16 cellular contexts compared by ENCODE assay signal in genomic region chr15:66936864-66937245, GRCh38.
DNase-seq lines count a peak whose midpoint lies in the region; ATAC-seq, FAIRE-seq and TF ChIP-seq lines count a peak whose summit lies in the region.
"Had no signal": no experiment of that assay in that cellular context is flagged by ENCODE, and none has a peak within 500 bp of the region (broad histone marks: within the 10 kb centered on the region; RNA-seq: fewer than 3 reads in every experiment).

No MANE protein-coding gene starts in this region.

- H3K36me3 ChIP-seq in adipocyte (ENCODE audit: control insufficient read depth, insufficient read depth, low read length, severe bottlenecking) (no peaks in the 10 kb centered on the region), left ventricle myocardium inferior (no peaks in the 10 kb centered on the region)
- H3K36me3 ChIP-seq: neural progenitor cell had no signal

- H3K27me3 Mint-ChIP-seq in activated naive CD8-positive, alpha-beta T cell treated with anti-CD3 and anti-CD28 coated beads for 36 hours: peaks cover 5% of the 10 kb centered on the region

- TF ChIP-seq CTCF in AG09309 (IDR thresholded peaks at IDR 0.05; ENCODE audit: control insufficient read depth, insufficient read depth, low read depth, low read length, missing control alignments): no peak
- TF ChIP-seq CTCF in left ventricle myocardium inferior (IDR thresholded peaks at IDR 0.05; ENCODE audit: borderline replicate concordance): no peak

- no peak for FAIRE-seq in urothelium cell line (lab: Jason Lieb, UNC)
- FAIRE-seq: colon, islet of Langerhans, TTC549 had no signal

- ATAC-seq in sciatic nerve (peak; percentile 14), HG03342 (IDR thresholded peaks at IDR 0.05; ENCODE audit: unreplicated experiment) (no peak), HG02588 (IDR thresholded peaks at IDR 0.05; ENCODE audit: unreplicated experiment) (no peak)

- H3K36me3 Mint-ChIP-seq in activated naive CD8-positive, alpha-beta T cell treated with anti-CD3 and anti-CD28 coated beads for 36 hours: no peaks in the 10 kb centered on the region

- peaks cover 7% of the 10 kb centered on the region for H3K9me3 Mint-ChIP-seq in activated naive CD8-positive, alpha-beta T cell treated with anti-CD3 and anti-CD28 coated beads for 36 hours

- H3K9ac ChIP-seq in adipocyte (ENCODE audit: low read length): peak overlapping the region; percentile 79
- H3K9ac ChIP-seq: neural progenitor cell had no signal

- intact Hi-C loops in left ventricle myocardium inferior (cut with micrococcal nuclease) (no loop called here), sciatic nerve (cut with DNase I) (no loop called here)

- H3K9me3 ChIP-seq in adipocyte (ENCODE audit: control insufficient read depth, low read length): peaks cover 5% of the 10 kb centered on the region
- peaks cover 15% of the 10 kb centered on the region for H3K9me3 ChIP-seq in left ventricle myocardium inferior (replicated peaks)

- H3K4me1 Mint-ChIP-seq in activated naive CD8-positive, alpha-beta T cell treated with anti-CD3 and anti-CD28 coated beads for 36 hours: peaks cover 12% of the 10 kb centered on the region

- H3K27me3 ChIP-seq in adipocyte (replicated peaks; ENCODE audit: control insufficient read depth, insufficient read depth, low read length) (no peaks in the 10 kb centered on the region), left ventricle myocardium inferior (ENCODE audit: low read depth) (no peaks in the 10 kb centered on the region)
- H3K27me3 ChIP-seq: neural progenitor cell had no signal

- H3K27ac ChIP-seq in left ventricle myocardium inferior (replicated peaks): peak overlapping the region; percentile 80
- H3K27ac ChIP-seq: neural progenitor cell had no signal

- DNase-seq in AG09309 (ENCODE audit: low read depth) (no peak), adipocyte (ENCODE audit: low read depth) (no peak), left ventricle myocardium inferior (no peak), sciatic nerve (ENCODE audit: low spot score) (no peak), urothelium cell line (ENCODE audit: low spot score) (no peak)
- DNase-seq in activated naive CD8-positive, alpha-beta T cell treated with anti-CD3 and anti-CD28 coated beads for 36 hours: no peak
- DNase-seq: activated naive CD4-positive, alpha-beta T cell treated with anti-CD3 and anti-CD28 coated beads, Interleukin-2, amount 50 U/mL, for 16 hours; DND-41; NCI-H187; RPMI8226 had no signal

- H3K4me3 ChIP-seq in AG09309 (ENCODE audit: control insufficient read depth, low read depth, low read length) (peak overlapping the region; percentile 56), adipocyte (ENCODE audit: low read length) (peak overlapping the region; percentile 76), left ventricle myocardium inferior (peak overlapping the region; percentile 57)
- H3K4me3 ChIP-seq: neural progenitor cell had no signal

- no peak overlapping the region for H3K27ac Mint-ChIP-seq in activated naive CD8-positive, alpha-beta T cell treated with anti-CD3 and anti-CD28 coated beads for 36 hours
- H3K27ac Mint-ChIP-seq: neural progenitor cell had no signal

- H3K4me1 ChIP-seq in adipocyte (ENCODE audit: control insufficient read depth, insufficient read depth, low read length): peaks cover 38% of the 10 kb centered on the region
- H3K4me1 ChIP-seq in left ventricle myocardium inferior: peaks cover 32% of the 10 kb centered on the region

- no peak overlapping the region for H3K4me3 Mint-ChIP-seq in activated naive CD8-positive, alpha-beta T cell treated with anti-CD3 and anti-CD28 coated beads for 36 hours
- H3K4me3 Mint-ChIP-seq: neural progenitor cell had no signal
